Comparison of ENCODE assay signal across 33 cellular contexts in genomic region chr12:29004936-29005304, GRCh38.
DNase-seq lines count a peak whose midpoint lies in the region; ATAC-seq and TF ChIP-seq lines count a peak whose summit lies in the region.
"Had no signal": no experiment of that assay in that cellular context is flagged by ENCODE, and none has a peak within 500 bp of the region (broad histone marks: within the 10 kb centered on the region; RNA-seq: fewer than 3 reads in every experiment).

No MANE protein-coding gene starts in this region.

- no peak overlapping the region for H2AFZ ChIP-seq in SK-N-SH (ENCODE audit: low read depth)
- peak overlapping the region; percentile 2; the same call in 1 of the 2 replicates for H2AFZ ChIP-seq in PC-3 (ENCODE audit: low read length)

- TF ChIP-seq CTCF in SK-N-SH (IDR thresholded peaks at IDR 0.05) (no peak), PC-3 (conservative IDR thresholded peaks at IDR 0.05; ENCODE audit: low read depth, low read length) (no peak), omental fat pad (IDR thresholded peaks at IDR 0.05) (no peak)

- H3K9me3 ChIP-seq in SK-N-SH: no peaks in the 10 kb centered on the region
- H3K9me3 ChIP-seq in PC-3 (ENCODE audit: low read length): no peaks in the 10 kb centered on the region
- H3K9me3 ChIP-seq: BE2C, Caco-2 had no signal

- H3K4me3 ChIP-seq in SK-N-SH (ENCODE audit: low read depth in 2 of 2, low read length in 1 of 2) (no peak overlapping the region), PC-3 (ENCODE audit: low read length) (no peak overlapping the region)
- H3K4me3 ChIP-seq: A549; BLaER1; BLaER1 treated with 17β-estradiol and CSF1 and Interleukin-3, amounts not matched to agents 10 nM and 100 nM had no signal

- ATAC-seq in SK-N-SH treated with all-trans-retinoic acid at 6 μM for 48 hours (no peak; the same call in 2 of the 3 replicates), PC-3 (no peak), omental fat pad (ENCODE audit: low FRiP score) (peak; percentile 83)
- ATAC-seq: A549; CD8-positive, alpha-beta T cell had no signal

- H3K27ac ChIP-seq in SK-N-SH (ENCODE audit: low read depth in 2 of 2, low read length in 1 of 2) (peak overlapping the region in 1 of 2 experiments; percentile 34; a peak in 2 of 4 replicates), PC-3 (ENCODE audit: low read length) (no peak overlapping the region)
- H3K27ac ChIP-seq: 22Rv1; A549; BLaER1; BLaER1 treated with 17β-estradiol and CSF1 and Interleukin-3, amounts not matched to agents 10 nM and 100 nM; C4-2B had no signal

- no peaks in the 10 kb centered on the region for H4K20me1 ChIP-seq in SK-N-SH (ENCODE audit: insufficient read depth)
- no peaks in the 10 kb centered on the region for H4K20me1 ChIP-seq in PC-3 (ENCODE audit: low read length)
- H4K20me1 ChIP-seq: BLaER1; BLaER1 treated with 17β-estradiol and CSF1 and Interleukin-3, amounts not matched to agents 10 nM and 100 nM had no signal

- no peak overlapping the region for H3K4me2 ChIP-seq in SK-N-SH
- H3K4me2 ChIP-seq in PC-3 (ENCODE audit: low read length): no peak overlapping the region
- H3K4me2 ChIP-seq: A549 had no signal

- POLR2A ChIA-PET in SK-N-SH (lab: Yijun Ruan, JAX): no interaction called here
- POLR2A ChIA-PET in PC-3 (lab: Charles Lee; ENCODE audit: unreplicated experiment): no interaction called here

- no peaks in the 10 kb centered on the region for H3K9me2 ChIP-seq in SK-N-SH
- H3K9me2 ChIP-seq in PC-3 (replicated peaks; ENCODE audit: low read length): no peaks in the 10 kb centered on the region

- DNase-seq in SK-N-SH: no peak
- no peak for DNase-seq in PC-3
- DNase-seq in amniotic epithelial cell (ENCODE audit: low read depth): peak; percentile 76
- DNase-seq in omental fat pad (ENCODE audit: low spot score): no peak
- no peak for DNase-seq in epidermal melanocyte (ENCODE audit: insufficient read length, low spot score)
- DNase-seq in NCI-H187 treated with DMSO at 0.1 percent for 48 hours (lab: John Stamatoyannopoulos, UW): no peak
- DNase-seq in Ammon's horn (ENCODE audit: low spot score): no peak
- DNase-seq: 8988T; ACHN; AML-193; BE2C; C1 segment of cervical spinal cord; Caco-2; Calu3; CD4-positive, alpha-beta memory T cell; CD4-positive, alpha-beta T cell; CD4-positive, CD25-positive, alpha-beta regulatory T cell; CD8-positive, alpha-beta memory T cell; CD8-positive, alpha-beta T cell; COR-L47; DMS 273 treated with DMSO at 0.1 percent for 48 hours; DMS153; DMS53; DMS79; DMS79 treated with DMSO at 0.1 percent for 48 hours; DND-41; EL had no signal

- no TSS peak for BruUV-seq in PC-3 (replicated peaks; lab: Mats Ljungman, UMichigan)

- H3K4me1 ChIP-seq in SK-N-SH (ENCODE audit: control insufficient read depth in 1 of 2, insufficient read depth in 2 of 2, low read depth in 1 of 2, low read length in 1 of 2) (no peaks in the 10 kb centered on the region; a peak in 2 of 4 replicates), PC-3 (ENCODE audit: insufficient read depth, low read length) (peaks cover 13% of the 10 kb centered on the region)
- H3K4me1 ChIP-seq: A549 had no signal

- H3K27me3 ChIP-seq in SK-N-SH (ENCODE audit: insufficient read depth) (no peaks in the 10 kb centered on the region), PC-3 (ENCODE audit: low read length) (no peaks in the 10 kb centered on the region)
- H3K27me3 ChIP-seq: BE2C; BLaER1; BLaER1 treated with 17β-estradiol and CSF1 and Interleukin-3, amounts not matched to agents 10 nM and 100 nM had no signal

- H3F3A ChIP-seq in SK-N-SH (replicated peaks; ENCODE audit: insufficient read depth) (no peaks in the 10 kb centered on the region), PC-3 (ENCODE audit: low read length, unreplicated experiment) (no peaks in the 10 kb centered on the region)

- TF ChIP-seq EP300 in SK-N-SH (IDR thresholded peaks at IDR 0.05; ENCODE audit: borderline replicate concordance in 1 of 2, low read depth in 1 of 2, low read length in 1 of 2): peak in 1 of 2 experiments; percentile 23; a peak in 1 of 4 replicates

- CTCF ChIA-PET in SK-N-SH (lab: Yijun Ruan, JAX) (interaction anchor here (1.2 kb wide), 1 partner anchor 313 kb away, joined by 4 read pairs; no protein-coding TSS in a partner anchor), PC-3 (lab: Charles Lee) (no interaction called here)

- H3K36me3 ChIP-seq in SK-N-SH (replicated peaks in 1 of 2; ENCODE audit: control insufficient read depth in 1 of 2, insufficient read depth in 2 of 2, low read length in 1 of 2): no peaks in the 10 kb centered on the region
- H3K36me3 ChIP-seq in PC-3 (ENCODE audit: low read depth, low read length): no peaks in the 10 kb centered on the region
- H3K36me3 ChIP-seq: BE2C; BLaER1; BLaER1 treated with 17β-estradiol and CSF1 and Interleukin-3, amounts not matched to agents 10 nM and 100 nM had no signal

- H3K79me2 ChIP-seq in SK-N-SH (ENCODE audit: insufficient read depth) (no peaks in the 10 kb centered on the region), PC-3 (ENCODE audit: low read length) (no peaks in the 10 kb centered on the region)

- intact Hi-C loops in PC-3 (cut with micrococcal nuclease): no loop called here

- no peak for TF ChIP-seq RAD21 in SK-N-SH (IDR thresholded peaks at IDR 0.05; ENCODE audit: low read length)

- H3K9ac ChIP-seq in SK-N-SH (no peak overlapping the region), PC-3 (ENCODE audit: low read length) (no peak overlapping the region)
- H3K9ac ChIP-seq: BLaER1; BLaER1 treated with 17β-estradiol and CSF1 and Interleukin-3, amounts not matched to agents 10 nM and 100 nM had no signal

- 13% methylated on average over 2 of the region's 2 CpGs for WGBS in SK-N-SH (ENCODE audit: low lambda C conversion rate)

TF ChIP-seq in SK-N-SH treated with all-trans-retinoic acid at 6 μM for 48 hours, 23 proteins besides CTCF, POLR2A, EP300 and RAD21:
- TF ChIP-seq ZC3H10 (CRISPR knock-in tag; IDR thresholded peaks at IDR 0.05): peak; percentile 27; the same call in 1 of the 2 replicates
- TF ChIP-seq ZNF565 (CRISPR knock-in tag; conservative IDR thresholded peaks at IDR 0.05; ENCODE audit: low read depth): no peak
- no peak for TF ChIP-seq SNAI2 (CRISPR knock-in tag; IDR thresholded peaks at IDR 0.05)
- peak; percentile 80 for TF ChIP-seq ISL1 (CRISPR knock-in tag; IDR thresholded peaks at IDR 0.05)
- no peak for TF ChIP-seq TCF4 (CRISPR knock-in tag; IDR thresholded peaks at IDR 0.05; ENCODE audit: borderline replicate concordance)
- no peak for TF ChIP-seq ZNF8 (CRISPR knock-in tag; IDR thresholded peaks at IDR 0.05)
- TF ChIP-seq TOX (CRISPR knock-in tag; IDR thresholded peaks at IDR 0.05; ENCODE audit: borderline replicate concordance): peak; percentile 41; the same call in 1 of the 2 replicates
- TF ChIP-seq CSRNP3 (CRISPR knock-in tag; IDR thresholded peaks at IDR 0.05): no peak
- no peak for TF ChIP-seq ARNTL (CRISPR knock-in tag; IDR thresholded peaks at IDR 0.05; ENCODE audit: borderline replicate concordance, low read depth)
- no peak for TF ChIP-seq CSDC2 (CRISPR knock-in tag; IDR thresholded peaks at IDR 0.05)
- TF ChIP-seq BACH2 (CRISPR knock-in tag; IDR thresholded peaks at IDR 0.05; ENCODE audit: borderline replicate concordance): no peak
- no peak for TF ChIP-seq OSR1 (CRISPR knock-in tag; IDR thresholded peaks at IDR 0.05)

TF ChIP-seq in SK-N-SH, 30 proteins besides CTCF, POLR2A, EP300 and RAD21:
- TF ChIP-seq TAF1 (IDR thresholded peaks at IDR 0.05; ENCODE audit: borderline replicate concordance, low read depth, low read length) (no peak), USF2 (IDR thresholded peaks at IDR 0.05; ENCODE audit: borderline replicate concordance, low read depth, low read length) (no peak), REST (IDR thresholded peaks at IDR 0.05; ENCODE audit: low read depth, low read length) (no peak), RXRA (IDR thresholded peaks at IDR 0.05; ENCODE audit: borderline replicate concordance, low read depth) (no peak), MEF2A (IDR thresholded peaks at IDR 0.05; ENCODE audit: borderline replicate concordance, low read depth) (no peak), MAX (IDR thresholded peaks at IDR 0.05; ENCODE audit: low read depth) (no peak), GABPA (IDR thresholded peaks at IDR 0.05; ENCODE audit: low read depth) (no peak), TCF12 (IDR thresholded peaks at IDR 0.05) (no peak)
